Comparison of ENCODE assay signal across 26 cellular contexts in genomic region chr19:54606230-54606629, GRCh38. TPM values are rescaled to one million over a fixed set of nuclear protein-coding genes. Genes with fewer than 3 reads are reported as not detected.
DNase-seq lines count a peak whose midpoint lies in the region; ATAC-seq and TF ChIP-seq lines count a peak whose summit lies in the region.
"Had no signal": no experiment of that assay in that cellular context is flagged by ENCODE, and none has a peak within 500 bp of the region (broad histone marks: within the 10 kb centered on the region; RNA-seq: fewer than 3 reads in every experiment).

No MANE protein-coding gene starts in this region.

- no peaks in the 10 kb centered on the region for H4K20me1 ChIP-seq in BLaER1 treated with 17β-estradiol and CSF1 and Interleukin-3, amounts not matched to agents 10 nM and 100 nM

- intact Hi-C loops in left lung (cut with DNase I), result no loop called here

- peaks cover 8 to 50% (median 44%) of the 10 kb centered on the region in 11 experiments for H3K9me3 ChIP-seq in BLaER1 treated with 17β-estradiol and CSF1 and Interleukin-3, amounts not matched to agents 10 nM and 100 nM (replicated peaks in 1 of 11)
- peaks cover 0 to 6% of the 10 kb centered on the region in 2 donors for H3K9me3 ChIP-seq in left lung
- H3K9me3 ChIP-seq: prostate gland, thyroid gland had no signal

- no peaks in the 10 kb centered on the region for H3K27me3 ChIP-seq in BLaER1 treated with 17β-estradiol and CSF1 and Interleukin-3, amounts not matched to agents 10 nM and 100 nM
- peaks cover 0 to 32% of the 10 kb centered on the region in 2 donors for H3K27me3 ChIP-seq in left lung
- H3K27me3 ChIP-seq: cardiac muscle cell, neural progenitor cell, thyroid gland had no signal

- peak overlapping the region in 7 of 11 experiments; percentile 6 to 94 (median 78); a peak in 11 of 22 replicates for H3K27ac ChIP-seq in BLaER1 treated with 17β-estradiol and CSF1 and Interleukin-3, amounts not matched to agents 10 nM and 100 nM
- H3K27ac ChIP-seq in left lung, result peak overlapping the region in 1 of 2 donors; percentile 76
- H3K27ac ChIP-seq: cardiac muscle cell, neural progenitor cell, prostate gland, thyroid gland had no signal

- no peaks in the 10 kb centered on the region for H3K36me3 Mint-ChIP-seq in activated T-cell treated with anti-CD3 and anti-CD28 coated beads, Interleukin-2, amount 50 U/mL, for 4 hours (ENCODE audit: insufficient read depth)
- H3K36me3 Mint-ChIP-seq: IgD-negative memory B cell, neural progenitor cell had no signal

- no peak overlapping the region for H3K4me3 ChIP-seq in BLaER1 treated with 17β-estradiol and CSF1 and Interleukin-3, amounts not matched to agents 10 nM and 100 nM
- no peak overlapping the region for H3K4me3 ChIP-seq in left lung
- H3K4me3 ChIP-seq: cardiac muscle cell, GM23338, heart right ventricle, neural progenitor cell, prostate gland, thyroid gland had no signal

- TF ChIP-seq CTCF in left lung (IDR thresholded peaks at IDR 0.05), result no peak

- DNase-seq in NOMO-1 treated with DMSO at 0.1 percent for 48 hours (lab: John Stamatoyannopoulos, UW; ENCODE audit: unreplicated experiment), result peak; percentile 57
- DNase-seq in left lung, result no peak
- no peak for DNase-seq in activated T-cell treated with anti-CD3 and anti-CD28 coated beads, Interleukin-2, amount 50 U/mL, for 4 hours
- no peak for DNase-seq in NCI-H774 (lab: John Stamatoyannopoulos, UW)
- no peak for DNase-seq in DMS 273 treated with DMSO at 0.1 percent for 48 hours (lab: John Stamatoyannopoulos, UW)
- DNase-seq: activated naive CD4-positive, alpha-beta T cell treated with Interleukin-2 at 50 U/mL for 16 hours; activated T-cell treated with anti-CD3 and anti-CD28 coated beads, Interleukin-2, amount 50 U/mL, for 48 hours; DMS79 treated with DMSO at 0.1 percent for 48 hours; heart right ventricle; NCI-H1436 treated with DMSO at 0.1 percent for 48 hours; NCI-H2171 treated with DMSO at 0.1 percent for 48 hours; SHP77 treated with DMSO at 0.1 percent for 48 hours; stimulated activated naive CD4-positive, alpha-beta T cell treated with Interleukin-2 at 50 U/mL for 16 hours; thyroid gland had no signal

- no peaks in the 10 kb centered on the region for H3K4me1 Mint-ChIP-seq in activated T-cell treated with anti-CD3 and anti-CD28 coated beads, Interleukin-2, amount 50 U/mL, for 4 hours (ENCODE audit: low read depth)
- H3K4me1 Mint-ChIP-seq: GM23338, neural progenitor cell had no signal

- H3K4me1 ChIP-seq in BLaER1 treated with 17β-estradiol and CSF1 and Interleukin-3, amounts not matched to agents 10 nM and 100 nM, result peaks cover 16 to 69% (median 34%) of the 10 kb centered on the region in 10 experiments
- H3K4me1 ChIP-seq in left lung, result peaks cover 0 to 10% of the 10 kb centered on the region in 2 donors
- H3K4me1 ChIP-seq: neural progenitor cell, prostate gland, thyroid gland had no signal

- H3K36me3 ChIP-seq in BLaER1 treated with 17β-estradiol and CSF1 and Interleukin-3, amounts not matched to agents 10 nM and 100 nM, result peaks cover 0 to 9% (median 0%) of the 10 kb centered on the region in 11 experiments; a peak in 1 of 22 replicates
- no peaks in the 10 kb centered on the region for H3K36me3 ChIP-seq in left lung
- H3K36me3 ChIP-seq: cardiac muscle cell, heart right ventricle, neural progenitor cell, prostate gland, thyroid gland had no signal

- H3K9me3 Mint-ChIP-seq in activated T-cell treated with anti-CD3 and anti-CD28 coated beads, Interleukin-2, amount 50 U/mL, for 4 hours, result peaks cover 8% of the 10 kb centered on the region

- H3K4me2 ChIP-seq in BLaER1 treated with 17β-estradiol and CSF1 and Interleukin-3, amounts not matched to agents 10 nM and 100 nM, result peak overlapping the region; percentile 30 to 92 (median 64); a peak in 21 of 22 replicates
- H3K4me2 ChIP-seq: GM23338, neural progenitor cell had no signal

- no peak overlapping the region for H3K4me3 Mint-ChIP-seq in activated T-cell treated with anti-CD3 and anti-CD28 coated beads, Interleukin-2, amount 50 U/mL, for 4 hours
- H3K4me3 Mint-ChIP-seq: GM23338, neural progenitor cell had no signal

- H3K9ac ChIP-seq in BLaER1 treated with 17β-estradiol and CSF1 and Interleukin-3, amounts not matched to agents 10 nM and 100 nM, result peak overlapping the region in 5 of 11 experiments; percentile 25 to 84 (median 72); a peak in 7 of 22 replicates
- H3K9ac ChIP-seq: neural progenitor cell had no signal

- H3K27me3 Mint-ChIP-seq in activated T-cell treated with anti-CD3 and anti-CD28 coated beads, Interleukin-2, amount 50 U/mL, for 4 hours (ENCODE audit: low read depth), result peaks cover 28% of the 10 kb centered on the region

- ATAC-seq in GM18511 (IDR thresholded peaks at IDR 0.05; ENCODE audit: unreplicated experiment) (peak; percentile 57), left lung (peak; percentile 64), SK-N-SH treated with all-trans-retinoic acid at 6 μM for 48 hours (no peak)
- no peak for ATAC-seq in activated T-cell treated with anti-CD3 and anti-CD28 coated beads, Interleukin-2, amount 50 U/mL, for 4 hours
- ATAC-seq: GM23338 had no signal

TF ChIP-seq in SK-N-SH treated with all-trans-retinoic acid at 6 μM for 48 hours, 23 proteins besides CTCF, POLR2A, EP300 and RAD21 (continues in another document):
- no peak for TF ChIP-seq ZC3H10 (CRISPR knock-in tag; IDR thresholded peaks at IDR 0.05)
- no peak for TF ChIP-seq TOX (CRISPR knock-in tag; IDR thresholded peaks at IDR 0.05; ENCODE audit: borderline replicate concordance)
- no peak for TF ChIP-seq ZNF8 (CRISPR knock-in tag; IDR thresholded peaks at IDR 0.05)
- no peak for TF ChIP-seq ARNTL (CRISPR knock-in tag; IDR thresholded peaks at IDR 0.05; ENCODE audit: borderline replicate concordance, low read depth)
- TF ChIP-seq CSDC2 (CRISPR knock-in tag; IDR thresholded peaks at IDR 0.05), result no peak
- no peak for TF ChIP-seq OSR1 (CRISPR knock-in tag; IDR thresholded peaks at IDR 0.05)
- no peak for TF ChIP-seq ISL1 (CRISPR knock-in tag; IDR thresholded peaks at IDR 0.05)
- TF ChIP-seq BACH2 (CRISPR knock-in tag; IDR thresholded peaks at IDR 0.05; ENCODE audit: borderline replicate concordance), result no peak
- no peak for TF ChIP-seq POU6F1 (CRISPR knock-in tag; IDR thresholded peaks at IDR 0.05; ENCODE audit: borderline replicate concordance, low read depth)
- TF ChIP-seq ZNF70 (CRISPR knock-in tag; IDR thresholded peaks at IDR 0.05), result no peak
- TF ChIP-seq GLIS3 (CRISPR knock-in tag; IDR thresholded peaks at IDR 0.05), result no peak
- TF ChIP-seq TCF4 (CRISPR knock-in tag; IDR thresholded peaks at IDR 0.05; ENCODE audit: borderline replicate concordance), result no peak
- no peak for TF ChIP-seq RARB (CRISPR knock-in tag; IDR thresholded peaks at IDR 0.05)
- TF ChIP-seq CSRNP3 (CRISPR knock-in tag; IDR thresholded peaks at IDR 0.05), result no peak
- TF ChIP-seq ZNF565 (CRISPR knock-in tag; conservative IDR thresholded peaks at IDR 0.05; ENCODE audit: low read depth), result no peak

RNA-seq across cellular contexts. Expression of gene LILRA1, which starts 12.8 kb away (rescaled TPM):
- 10 to 100 TPM in 1 of 2 donors, 1 to 10 TPM in 1; 1.8 to 13.5 TPM for total RNA-seq in left lung
- total RNA-seq in activated T-cell treated with anti-CD3 and anti-CD28 coated beads, Interleukin-2, amount 50 U/mL, for 4 hours, result not detected
- total RNA-seq: activated CD8-positive, alpha-beta memory T cell treated with anti-CD3 and anti-CD28 coated beads for 36 hours; cardiac muscle cell; dermis microvascular lymphatic vessel endothelial cell; endothelial cell of umbilical vein; GM23338; M059J had no signal

RNA-seq across cellular contexts. Expression of gene LILRB1, which starts 24.1 kb away (rescaled TPM):
- total RNA-seq in left lung, result 10 to 100 TPM; 10.9 to 47.3 TPM
- total RNA-seq in activated T-cell treated with anti-CD3 and anti-CD28 coated beads, Interleukin-2, amount 50 U/mL, for 4 hours, result 1 to 10 TPM in 1 of 3 donors, under 1 TPM in 2; 0.37 to 1.1 (median 0.83) TPM
- total RNA-seq: cardiac muscle cell, dermis microvascular lymphatic vessel endothelial cell, endothelial cell of umbilical vein, M059J had no signal

RNA-seq across cellular contexts. Expression of gene LILRA2, which starts 32.6 kb away (rescaled TPM):
- 10 to 100 TPM in 1 of 2 donors, 1 to 10 TPM in 1; 6.2 to 39.7 TPM for total RNA-seq in left lung
- not detected for total RNA-seq in activated T-cell treated with anti-CD3 and anti-CD28 coated beads, Interleukin-2, amount 50 U/mL, for 4 hours
- total RNA-seq: activated CD8-positive, alpha-beta memory T cell treated with anti-CD3 and anti-CD28 coated beads for 36 hours; cardiac muscle cell; dermis microvascular lymphatic vessel endothelial cell; endothelial cell of umbilical vein; GM23338; M059J had no signal

RNA-seq across cellular contexts. Expression of gene LILRB4, which starts 56.6 kb away (rescaled TPM):
- total RNA-seq in left lung, result 10 to 100 TPM; 16.5 to 44.4 TPM
- total RNA-seq in activated T-cell treated with anti-CD3 and anti-CD28 coated beads, Interleukin-2, amount 50 U/mL, for 4 hours, result under 1 TPM in 1 of 3 donors, not detected in 2; 0.22 TPM
- total RNA-seq: activated CD8-positive, alpha-beta memory T cell treated with anti-CD3 and anti-CD28 coated beads for 36 hours; cardiac muscle cell; dermis microvascular lymphatic vessel endothelial cell; endothelial cell of umbilical vein; GM23338; M059J had no signal

Comparison
In these comparisons a context has a peak if more than half of its experiments do, and no peak if none do; other contexts are left out.
1. ATAC-seq: peak in GM18511 (single experiment) and left lung (single experiment); none in activated T-cell treated with anti-CD3 and anti-CD28 coated beads, Interleukin-2, amount 50 U/mL, for 4 hours (0 of 2) and SK-N-SH treated with all-trans-retinoic acid at 6 μM for 48 hours (single experiment).
2. RNA of gene LILRB1, which starts 24.1 kb away (total RNA-seq): 10.9 to 47.3 TPM in left lung; 0.37 to 1.1 TPM in activated T-cell treated with anti-CD3 and anti-CD28 coated beads, Interleukin-2, amount 50 U/mL, for 4 hours; every median in the first group is over 4 times any median in the second.
3. RNA of gene LILRA2, which starts 32.6 kb away (total RNA-seq): 6.2 to 39.7 TPM in left lung; not detected in activated T-cell treated with anti-CD3 and anti-CD28 coated beads, Interleukin-2, amount 50 U/mL, for 4 hours; every median in the first group is over 4 times any median in the second.